Comparison of ENCODE assay signal across 8 cellular contexts in the genomic region with DNA sequence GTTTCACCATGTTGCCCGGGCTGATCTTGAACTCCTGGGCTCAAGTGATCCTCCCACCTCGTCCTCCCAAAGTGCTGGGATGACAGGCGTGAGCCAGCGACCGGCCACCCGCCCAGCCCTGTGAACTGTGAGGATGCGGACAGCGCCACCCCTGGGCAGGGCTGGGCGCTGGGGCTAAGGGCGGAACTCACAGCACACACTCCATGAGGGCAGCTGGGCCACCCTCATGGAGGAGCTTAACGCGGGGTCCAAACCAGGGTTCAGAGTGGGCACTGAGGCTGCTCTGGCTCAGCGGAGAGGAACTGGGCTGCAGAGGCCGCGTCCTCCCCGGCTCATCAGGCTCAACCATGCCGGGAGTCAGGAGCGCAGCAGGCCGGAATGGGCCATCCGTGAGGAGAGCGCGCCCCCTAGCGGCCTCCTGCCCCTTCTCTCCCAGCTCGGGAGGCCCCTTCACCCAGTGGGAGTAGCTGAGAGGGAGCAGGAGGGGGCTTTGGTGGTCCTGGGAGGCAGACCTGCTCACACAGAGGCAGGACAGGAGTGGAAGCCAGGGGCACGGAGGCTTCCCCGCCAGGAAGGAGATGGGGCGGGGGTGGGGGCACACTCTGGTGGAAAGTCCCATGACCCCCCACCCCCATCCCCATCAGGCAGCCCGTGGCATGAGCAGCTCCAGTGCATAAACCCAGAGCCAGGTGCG. TPM values are rescaled to one million over a fixed set of nuclear protein-coding genes. Genes with fewer than 3 reads are reported as not detected.
DNase-seq lines count a peak whose midpoint lies in the region; ATAC-seq and TF ChIP-seq lines count a peak whose summit lies in the region.

No MANE protein-coding gene starts in this region.

- no peak for ATAC-seq in GM18861 (IDR thresholded peaks at IDR 0.05; ENCODE audit: unreplicated experiment)

- H2AFZ ChIP-seq in SK-N-SH (ENCODE audit: low read depth): no peak overlapping the region
- peak overlapping the region; percentile 56 for H2AFZ ChIP-seq in trophoblast cell (ENCODE audit: insufficient read depth, low read length, poor library complexity)

- WGBS in SK-N-SH (ENCODE audit: low lambda C conversion rate): 30% methylated on average over 21 of the region's 29 CpGs
- no CpG with 5 or more reads among the region's 29 CpGs for WGBS in trophoblast cell (ENCODE audit: extremely low coverage, insufficient coverage, insufficient read length)

- no peak overlapping the region for H2BK5ac ChIP-seq in trophoblast cell (ENCODE audit: low read depth, low read length, poor library complexity)

- POLR2A ChIA-PET in SK-N-SH (lab: Yijun Ruan, JAX): interaction anchor here (0.7 to 1.2 kb wide), 4 partner anchors 11 to 51 kb away, joined by 3 to 6 read pairs (median 4); no protein-coding TSS in a partner anchor

- H3K4me3 ChIP-seq in GM12864 (ENCODE audit: low read depth, low read length) (no peak overlapping the region), MG63 (no peak overlapping the region), SK-N-SH (ENCODE audit: low read depth in 2 of 2, low read length in 1 of 2) (peak overlapping the region in 1 of 2 experiments; percentile 50; a peak in 1 of 4 replicates), trophoblast cell (ENCODE audit: low read depth, low read length) (no peak overlapping the region), vagina (peak overlapping the region in 1 of 2 donors; percentile 15)

- H3K27ac Mint-ChIP-seq in glutamatergic neuron (ENCODE audit: unreplicated experiment): no peak overlapping the region

- TF ChIP-seq POLR2A in vagina (IDR thresholded peaks at IDR 0.05): no peak

- H3K9me3 ChIP-seq in MG63: no peaks in the 10 kb centered on the region
- no peaks in the 10 kb centered on the region for H3K9me3 ChIP-seq in SK-N-SH
- H3K9me3 ChIP-seq in trophoblast cell (ENCODE audit: insufficient read depth, low read depth, low read length): no peaks in the 10 kb centered on the region
- no peaks in the 10 kb centered on the region for H3K9me3 ChIP-seq in vagina

- no peak overlapping the region for H4K91ac ChIP-seq in trophoblast cell (ENCODE audit: low read depth, low read length)

- H3K79me2 ChIP-seq in SK-N-SH (ENCODE audit: insufficient read depth) (no peaks in the 10 kb centered on the region), trophoblast cell (ENCODE audit: control insufficient read depth, insufficient read depth, low read length, poor library complexity) (no peaks in the 10 kb centered on the region)

- peaks cover 7% of the 10 kb centered on the region for H3K9me3 Mint-ChIP-seq in glutamatergic neuron (ENCODE audit: unreplicated experiment)

- H3F3A ChIP-seq in SK-N-SH (replicated peaks; ENCODE audit: insufficient read depth): peaks cover 3% of the 10 kb centered on the region

- H3K14ac ChIP-seq in trophoblast cell (ENCODE audit: low read length): no peak overlapping the region

- peak overlapping the region; percentile 65 for H4K12ac ChIP-seq in trophoblast cell (ENCODE audit: low read depth, low read length)

- H2BK120ac ChIP-seq in trophoblast cell (ENCODE audit: insufficient read depth, low read length, poor library complexity): no peak overlapping the region

- H4K20me1 ChIP-seq in SK-N-SH (ENCODE audit: insufficient read depth): no peaks in the 10 kb centered on the region

- peaks cover 4% of the 10 kb centered on the region for H3K36me3 Mint-ChIP-seq in glutamatergic neuron (ENCODE audit: unreplicated experiment)

- no peak for DNase-seq in GM12864 (ENCODE audit: low read depth)
- DNase-seq in MG63: peak; percentile 71
- DNase-seq in SK-N-SH: peak; percentile 96
- DNase-seq in activated naive CD4-positive, alpha-beta T cell treated with Interleukin-2 at 50 U/mL for 16 hours: peak; percentile 73
- DNase-seq in glutamatergic neuron: peak; percentile 95
- peak; percentile 62 to 82 for DNase-seq in trophoblast cell
- no peak for DNase-seq in vagina (ENCODE audit: extremely low spot score in 2 of 2)

- TF ChIP-seq EP300 in SK-N-SH (IDR thresholded peaks at IDR 0.05; ENCODE audit: borderline replicate concordance in 1 of 2, low read depth in 1 of 2, low read length in 1 of 2): no peak

- CTCF ChIA-PET in SK-N-SH (lab: Yijun Ruan, JAX): interaction anchor here (0.6 to 9.3 kb wide), 46 partner anchors 13 to 761 kb away, joined by 3 to 558 read pairs (median 4); a partner anchor contains a TSS

- H3K9me2 ChIP-seq in SK-N-SH: no peaks in the 10 kb centered on the region

- H3K4ac ChIP-seq in trophoblast cell (ENCODE audit: low read depth, low read length): no peak overlapping the region

- intact Hi-C loops in vagina (cut with DNase I): loop anchor here (5.0 kb wide), 1 partner anchor 115 kb away; no protein-coding TSS in a partner anchor

- H2BK12ac ChIP-seq in trophoblast cell (ENCODE audit: low read length): peak overlapping the region; percentile 59

- peak overlapping the region; percentile 30 for H3K18ac ChIP-seq in trophoblast cell (ENCODE audit: low read length)

- peak; percentile 93 for TF ChIP-seq RAD21 in SK-N-SH (IDR thresholded peaks at IDR 0.05; ENCODE audit: low read length)

- H3K27ac ChIP-seq in SK-N-SH (ENCODE audit: low read depth in 2 of 2, low read length in 1 of 2) (no peak overlapping the region; a peak in 1 of 4 replicates), trophoblast cell (ENCODE audit: low read depth, low read length) (no peak overlapping the region), vagina (peak overlapping the region; percentile 29)

- H3K4me2 ChIP-seq in SK-N-SH (no peak overlapping the region), trophoblast cell (ENCODE audit: low read length) (no peak overlapping the region)

- no peaks in the 10 kb centered on the region for H3K27me3 ChIP-seq in MG63
- no peaks in the 10 kb centered on the region for H3K27me3 ChIP-seq in SK-N-SH (ENCODE audit: insufficient read depth)
- H3K27me3 ChIP-seq in trophoblast cell (ENCODE audit: insufficient read depth, low read length): no peaks in the 10 kb centered on the region
- no peaks in the 10 kb centered on the region for H3K27me3 ChIP-seq in vagina

- H3K4me1 ChIP-seq in SK-N-SH (ENCODE audit: control insufficient read depth in 1 of 2, insufficient read depth in 2 of 2, low read depth in 1 of 2, low read length in 1 of 2) (peaks cover 0 to 11% of the 10 kb centered on the region in 2 experiments; a peak in 1 of 4 replicates), trophoblast cell (ENCODE audit: control insufficient read depth in 1 of 2, insufficient read depth in 2 of 2, low read length in 2 of 2) (peaks cover 2 to 3% of the 10 kb centered on the region in 2 experiments), vagina (peaks cover 6% of the 10 kb centered on the region)

- no peak overlapping the region for H3K4me3 Mint-ChIP-seq in glutamatergic neuron (ENCODE audit: unreplicated experiment)

- H3K4me1 Mint-ChIP-seq in glutamatergic neuron (ENCODE audit: low read depth, unreplicated experiment): peaks cover 12% of the 10 kb centered on the region

- H3K36me3 ChIP-seq in MG63 (peaks cover 33% of the 10 kb centered on the region), SK-N-SH (replicated peaks in 1 of 2; ENCODE audit: control insufficient read depth in 1 of 2, insufficient read depth in 2 of 2, low read length in 1 of 2) (peaks cover 0 to 4% of the 10 kb centered on the region in 2 experiments), trophoblast cell (ENCODE audit: control insufficient read depth in 1 of 2, insufficient read depth in 2 of 2, low read length in 2 of 2) (peaks cover 14 to 23% of the 10 kb centered on the region in 2 experiments), vagina (peaks cover 0 to 25% of the 10 kb centered on the region in 2 donors)

- H3K23ac ChIP-seq in trophoblast cell (ENCODE audit: low read length): no peak overlapping the region

- no peaks in the 10 kb centered on the region for H3K79me1 ChIP-seq in trophoblast cell (ENCODE audit: low read length)

- peak overlapping the region; percentile 73 for H2AK5ac ChIP-seq in trophoblast cell (ENCODE audit: low read length)

- H3K27me3 Mint-ChIP-seq in glutamatergic neuron (ENCODE audit: unreplicated experiment): peaks cover 9% of the 10 kb centered on the region

- TF ChIP-seq CTCF in GM12864 (IDR thresholded peaks at IDR 0.05; ENCODE audit: low read depth, low read length, missing control alignments) (peak; percentile 90), SK-N-SH (IDR thresholded peaks at IDR 0.05) (peak; percentile 93), glutamatergic neuron (IDR thresholded peaks at IDR 0.05; ENCODE audit: partially characterized antibody, unreplicated experiment) (peak; percentile 96), vagina (IDR thresholded peaks at IDR 0.05) (peak; percentile 91 to 98 (median 95))

- H4K8ac ChIP-seq in trophoblast cell (ENCODE audit: low read depth, low read length): peak overlapping the region; percentile 40

- H3K9ac ChIP-seq in SK-N-SH (no peak overlapping the region), trophoblast cell (ENCODE audit: low read length) (no peak overlapping the region)

TF ChIP-seq in SK-N-SH, 30 proteins besides CTCF, POLR2A, EP300 and RAD21 (continues in another document):
- TF ChIP-seq RCOR1 (IDR thresholded peaks at IDR 0.05; ENCODE audit: low read length): no peak

RNA-seq across cellular contexts. Expression of a gene that starts 13.8 kb away (rescaled TPM):
- total RNA-seq in MG63 (2014; rRNA removed; shearing (Covaris generic); ENCODE audit: low replicate concordance): 7.5 and 9.2 TPM in 2 replicates
- 21.9 and 25.8 TPM in 2 replicates for polyA plus RNA-seq in SK-N-SH (2012; rRNA removed)
- polyA plus RNA-seq in SK-N-SH (2012; cell fraction: cytosol; rRNA removed): 6.6 and 7.3 TPM in 2 replicates
- 166 and 305 TPM in 2 replicates for polyA plus RNA-seq in SK-N-SH (2012; cell fraction: nucleus; rRNA removed)
- total RNA-seq in glutamatergic neuron (ENCODE audit: unreplicated experiment): 200 TPM
- 18.8 and 18.9 TPM in 2 replicates for polyA plus RNA-seq in trophoblast cell (2013)
- 30.9 TPM for total RNA-seq in vagina

RNA-seq across cellular contexts. Expression of a gene that starts 23.1 kb away (rescaled TPM):
- total RNA-seq in MG63 (2014; rRNA removed; shearing (Covaris generic); ENCODE audit: low replicate concordance): 125 and 127 TPM in 2 replicates
- 48.7 and 52.6 TPM in 2 replicates for polyA plus RNA-seq in SK-N-SH (2012; rRNA removed)
- 34.6 and 46.2 TPM in 2 replicates for polyA plus RNA-seq in SK-N-SH (2012; cell fraction: cytosol; rRNA removed)
- 88.0 and 107 TPM in 2 replicates for polyA plus RNA-seq in SK-N-SH (2012; cell fraction: nucleus; rRNA removed)
- 32.6 TPM for total RNA-seq in glutamatergic neuron (ENCODE audit: unreplicated experiment)
- polyA plus RNA-seq in trophoblast cell (2013): 32.8 and 34.3 TPM in 2 replicates
- total RNA-seq in vagina: 33.6 TPM

RNA-seq across cellular contexts. Expression of a gene that starts 30.9 kb away (rescaled TPM):
- total RNA-seq in MG63 (2014; rRNA removed; shearing (Covaris generic); ENCODE audit: low replicate concordance): 55.7 and 68.7 TPM in 2 replicates
- 11.4 and 37.4 TPM in 2 replicates for polyA plus RNA-seq in SK-N-SH (2012; rRNA removed)
- 14.5 and 28.9 TPM in 2 replicates for polyA plus RNA-seq in SK-N-SH (2012; cell fraction: cytosol; rRNA removed)
- 42.9 and 52.9 TPM in 2 replicates for polyA plus RNA-seq in SK-N-SH (2012; cell fraction: nucleus; rRNA removed)
- total RNA-seq in glutamatergic neuron (ENCODE audit: unreplicated experiment) (4.1 TPM), vagina (37.6 TPM)
- polyA plus RNA-seq in trophoblast cell (2013): 17.6 and 18.2 TPM in 2 replicates

RNA-seq across cellular contexts. Expression of a gene that starts 51.5 kb away (rescaled TPM):
- total RNA-seq in MG63 (2014; rRNA removed; shearing (Covaris generic); ENCODE audit: low replicate concordance): 84.1 and 105 TPM in 2 replicates
- 96.3 and 96.4 TPM in 2 replicates for polyA plus RNA-seq in SK-N-SH (2012; rRNA removed)
- 52.4 and 75.8 TPM in 2 replicates for polyA plus RNA-seq in SK-N-SH (2012; cell fraction: cytosol; rRNA removed)
- 95.5 and 121 TPM in 2 replicates for polyA plus RNA-seq in SK-N-SH (2012; cell fraction: nucleus; rRNA removed)
- total RNA-seq in glutamatergic neuron (ENCODE audit: unreplicated experiment) (33.1 TPM), vagina (76.1 TPM)
- 40.6 and 45.5 TPM in 2 replicates for polyA plus RNA-seq in trophoblast cell (2013)

Comparison
In these comparisons a context has a peak if more than half of its experiments do, and no peak if none do; other contexts are left out.
1. DNase-seq: peak in MG63 (single experiment), SK-N-SH (single experiment), activated naive CD4-positive, alpha-beta T cell treated with Interleukin-2 at 50 U/mL for 16 hours (single experiment), glutamatergic neuron (single experiment) and trophoblast cell (2 of 2); none in GM12864 (single experiment) and vagina (0 of 2).
2. Peak in every context shown above with its lines, with median percentiles within 50 percentile points of each other: CTCF ChIP-seq.